ENCODE assay signal across 18 cellular contexts in the genomic region with DNA sequence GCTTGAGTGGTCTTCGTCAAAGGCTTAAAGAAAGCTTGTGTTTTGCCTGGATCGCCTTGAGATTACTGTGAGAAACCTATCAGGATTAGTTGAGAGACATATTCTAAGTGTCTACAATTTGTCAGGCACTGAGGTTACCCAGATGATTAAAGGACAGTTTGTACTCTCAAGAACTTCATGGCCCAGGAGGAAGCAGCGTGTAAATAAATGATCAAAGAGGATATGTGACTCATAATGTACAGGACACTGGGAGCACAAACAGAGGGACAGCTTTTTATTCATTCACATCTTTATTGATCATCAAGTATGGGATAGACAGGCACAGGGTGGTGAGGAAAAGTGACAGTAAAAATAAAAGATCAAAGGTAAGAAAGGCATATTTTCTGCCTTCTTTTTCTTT.
DNase-seq lines count a peak whose midpoint lies in the region; ATAC-seq and TF ChIP-seq lines count a peak whose summit lies in the region.
"Had no signal": no experiment of that assay in that cellular context is flagged by ENCODE, and none has a peak within 500 bp of the region (broad histone marks: within the 10 kb centered on the region; RNA-seq: fewer than 3 reads in every experiment).

No MANE protein-coding gene starts in this region.

- H3K4me1 ChIP-seq in body of pancreas: no peaks in the 10 kb centered on the region
- H3K4me1 ChIP-seq in lower lobe of right lung: no peaks in the 10 kb centered on the region
- H3K4me1 ChIP-seq in esophagus squamous epithelium: no peaks in the 10 kb centered on the region
- H3K4me1 ChIP-seq: ascending aorta had no signal

- TF ChIP-seq CTCF in 22Rv1 (IDR thresholded peaks at IDR 0.05) (no peak), LNCaP clone FGC (IDR thresholded peaks at IDR 0.05; ENCODE audit: control insufficient read depth, extremely low read depth, insufficient read depth) (no peak), body of pancreas (IDR thresholded peaks at IDR 0.05) (no peak), lower lobe of right lung (IDR thresholded peaks at IDR 0.05) (no peak), esophagus squamous epithelium (IDR thresholded peaks at IDR 0.05) (no peak)

- no peak overlapping the region for H3K4me3 Mint-ChIP-seq in activated CD8-positive, alpha-beta memory T cell treated with anti-CD3 and anti-CD28 coated beads, Interleukin-2, amount 10 ng/mL, durations not matched to agents 7 days and 5 days
- H3K4me3 Mint-ChIP-seq: activated CD4-positive, alpha-beta T cell treated with anti-CD3 and anti-CD28 coated beads for 36 hours; CD14-positive monocyte; GM23338; memory B cell; stimulated activated naive CD8-positive, alpha-beta T cell treated with anti-CD3 and anti-CD28 coated beads, Interleukin-15, amount 100 ng/mL, for 72 hours had no signal

- no peaks in the 10 kb centered on the region for H3K27me3 ChIP-seq in body of pancreas
- H3K27me3 ChIP-seq in lower lobe of right lung (ENCODE audit: low read depth): no peaks in the 10 kb centered on the region
- H3K27me3 ChIP-seq in esophagus squamous epithelium: no peaks in the 10 kb centered on the region
- H3K27me3 ChIP-seq: ascending aorta had no signal

- intact Hi-C loops in body of pancreas (cut with DNase I) (no loop called here), lower lobe of right lung (cut with DNase I) (no loop called here), esophagus squamous epithelium (cut with DNase I) (no loop called here)

- no peak overlapping the region for H3K27ac Mint-ChIP-seq in activated CD8-positive, alpha-beta memory T cell treated with anti-CD3 and anti-CD28 coated beads, Interleukin-2, amount 10 ng/mL, durations not matched to agents 7 days and 5 days
- H3K27ac Mint-ChIP-seq: activated CD4-positive, alpha-beta T cell treated with anti-CD3 and anti-CD28 coated beads for 36 hours; CD14-positive monocyte; GM23338; memory B cell; stimulated activated naive CD8-positive, alpha-beta T cell treated with anti-CD3 and anti-CD28 coated beads, Interleukin-15, amount 100 ng/mL, for 72 hours had no signal

- peak; percentile 51 for DNase-seq in LNCaP clone FGC (ENCODE audit: low read depth)
- DNase-seq in body of pancreas: no peak
- DNase-seq in lower lobe of right lung: no peak
- no peak for DNase-seq in esophagus squamous epithelium (lab: John Stamatoyannopoulos, UW)
- DNase-seq in GM19240 (ENCODE audit: insufficient read length, low spot score): no peak
- DNase-seq in activated CD8-positive, alpha-beta memory T cell treated with anti-CD3 and anti-CD28 coated beads, Interleukin-2, amount 10 ng/mL, durations not matched to agents 7 days and 5 days: no peak
- DNase-seq: activated CD4-positive, alpha-beta T cell treated with anti-CD3 and anti-CD28 coated beads for 36 hours; activated gamma-delta T cell; KBM-7; NCI-H1048; SHP77 treated with DMSO at 0.1 percent for 48 hours; stimulated activated naive CD8-positive, alpha-beta T cell treated with anti-CD3 and anti-CD28 coated beads, Interleukin-15, amount 100 ng/mL, for 72 hours had no signal

- peak overlapping the region; percentile 74 for H3K27ac ChIP-seq in 22Rv1
- no peak overlapping the region for H3K27ac ChIP-seq in body of pancreas
- peak overlapping the region; percentile 63 for H3K27ac ChIP-seq in lower lobe of right lung
- H3K27ac ChIP-seq in esophagus squamous epithelium: no peak overlapping the region
- H3K27ac ChIP-seq: ascending aorta had no signal

- CTCF ChIA-PET in activated CD8-positive, alpha-beta memory T cell treated with anti-CD3 and anti-CD28 coated beads, Interleukin-2, amount 10 ng/mL, durations not matched to agents 7 days and 5 days (lab: Charles Lee): interaction anchor here (0.7 kb wide), 1 partner anchor 143 kb away, joined by 3 read pairs; no protein-coding TSS in a partner anchor

- H3K4me3 ChIP-seq in LNCaP clone FGC (ENCODE audit: low read depth, low read length): no peak overlapping the region
- no peak overlapping the region for H3K4me3 ChIP-seq in body of pancreas
- H3K4me3 ChIP-seq in lower lobe of right lung: no peak overlapping the region
- H3K4me3 ChIP-seq in esophagus squamous epithelium: no peak overlapping the region
- H3K4me3 ChIP-seq: ascending aorta, GM23338 had no signal

- H3K4me1 Mint-ChIP-seq in activated CD8-positive, alpha-beta memory T cell treated with anti-CD3 and anti-CD28 coated beads, Interleukin-2, amount 10 ng/mL, durations not matched to agents 7 days and 5 days: no peaks in the 10 kb centered on the region
- H3K4me1 Mint-ChIP-seq: activated CD4-positive, alpha-beta T cell treated with anti-CD3 and anti-CD28 coated beads for 36 hours; CD14-positive monocyte; GM23338; memory B cell; stimulated activated naive CD8-positive, alpha-beta T cell treated with anti-CD3 and anti-CD28 coated beads, Interleukin-15, amount 100 ng/mL, for 72 hours had no signal

- no peaks in the 10 kb centered on the region for H3K9me3 ChIP-seq in body of pancreas
- H3K9me3 ChIP-seq in lower lobe of right lung: peaks cover 5% of the 10 kb centered on the region
- H3K9me3 ChIP-seq in esophagus squamous epithelium: no peaks in the 10 kb centered on the region
- H3K9me3 ChIP-seq: ascending aorta had no signal

- no peaks in the 10 kb centered on the region for H3K36me3 Mint-ChIP-seq in activated CD8-positive, alpha-beta memory T cell treated with anti-CD3 and anti-CD28 coated beads, Interleukin-2, amount 10 ng/mL, durations not matched to agents 7 days and 5 days
- H3K36me3 Mint-ChIP-seq: CD14-positive monocyte, memory B cell had no signal

- no peaks in the 10 kb centered on the region for H3K27me3 Mint-ChIP-seq in activated CD8-positive, alpha-beta memory T cell treated with anti-CD3 and anti-CD28 coated beads, Interleukin-2, amount 10 ng/mL, durations not matched to agents 7 days and 5 days
- H3K27me3 Mint-ChIP-seq: activated CD4-positive, alpha-beta T cell treated with anti-CD3 and anti-CD28 coated beads for 36 hours; memory B cell; stimulated activated naive CD8-positive, alpha-beta T cell treated with anti-CD3 and anti-CD28 coated beads, Interleukin-15, amount 100 ng/mL, for 72 hours had no signal

- no peaks in the 10 kb centered on the region for H3K36me3 ChIP-seq in body of pancreas (replicated peaks in 1 of 2; ENCODE audit: insufficient read depth in 1 of 2, low read depth in 2 of 2)
- H3K36me3 ChIP-seq in lower lobe of right lung: no peaks in the 10 kb centered on the region
- no peaks in the 10 kb centered on the region for H3K36me3 ChIP-seq in esophagus squamous epithelium
- H3K36me3 ChIP-seq: ascending aorta had no signal

- TF ChIP-seq POLR2A in body of pancreas (IDR thresholded peaks at IDR 0.05) (no peak), esophagus squamous epithelium (IDR thresholded peaks at IDR 0.05) (no peak)

- ATAC-seq in body of pancreas (peak; percentile 30), lower lobe of right lung (no peak), GM18511 (IDR thresholded peaks at IDR 0.05; ENCODE audit: unreplicated experiment) (no peak)
- ATAC-seq in activated CD8-positive, alpha-beta memory T cell treated with anti-CD3 and anti-CD28 coated beads, Interleukin-2, amount 10 ng/mL, durations not matched to agents 7 days and 5 days: no peak
- ATAC-seq: activated CD4-positive, alpha-beta T cell treated with anti-CD3 and anti-CD28 coated beads for 36 hours; GM23338; stimulated activated naive CD8-positive, alpha-beta T cell treated with anti-CD3 and anti-CD28 coated beads, Interleukin-15, amount 100 ng/mL, for 72 hours had no signal

- whole genome bisulfite sequencing in body of pancreas, 2 donors: 43 to 57% methylated on average over 3 of the region's 3 CpGs
- 27 to 54% methylated on average over 3 of the region's 3 CpGs for WGBS in esophagus squamous epithelium, 2 donors

- H3K9me3 Mint-ChIP-seq in activated CD8-positive, alpha-beta memory T cell treated with anti-CD3 and anti-CD28 coated beads, Interleukin-2, amount 10 ng/mL, durations not matched to agents 7 days and 5 days (ENCODE audit: low read depth): peaks cover 8% of the 10 kb centered on the region
- H3K9me3 Mint-ChIP-seq: GM23338 had no signal

Comparison
In these comparisons a context has a peak if more than half of its experiments do, and no peak if none do; other contexts are left out.
1. H3K27ac ChIP-seq: peak in 22Rv1 (single experiment) and lower lobe of right lung (single experiment); none in body of pancreas (0 of 4) and esophagus squamous epithelium (0 of 4).